In genomic region chr13:112702983-112703379, GRCh38 we compare ENCODE assay signal across 16 cellular contexts. TPM values are rescaled to one million over a fixed set of nuclear protein-coding genes. Genes with fewer than 3 reads are reported as not detected.
DNase-seq lines count a peak whose midpoint lies in the region; ATAC-seq and TF ChIP-seq lines count a peak whose summit lies in the region.
"Had no signal": no experiment of that assay in that cellular context is flagged by ENCODE, and none has a peak within 500 bp of the region (broad histone marks: within the 10 kb centered on the region; RNA-seq: fewer than 3 reads in every experiment).

No MANE protein-coding gene starts in this region.

- H3K4me1 ChIP-seq in iPS-20b (ENCODE audit: insufficient read depth, low read length) (peaks cover 31% of the 10 kb centered on the region), testis (peaks cover 35% of the 10 kb centered on the region)
- H3K4me1 ChIP-seq: prostate gland had no signal

- no peak overlapping the region for H3K27ac ChIP-seq in iPS-20b (ENCODE audit: low read length)
- peak overlapping the region; percentile 56 to 68 for H3K27ac ChIP-seq in testis
- H3K27ac ChIP-seq: KMS-11, prostate gland had no signal

- TF ChIP-seq POLR2A in testis (IDR thresholded peaks at IDR 0.05), result no peak

- WGBS in testis, 2 donors, result 69 to 84% methylated on average over 6 of the region's 6 CpGs

- no peak for TF ChIP-seq CTCF in testis (IDR thresholded peaks at IDR 0.05)

- H3K27me3 ChIP-seq in iPS-20b (ENCODE audit: insufficient read depth, low read length), result no peaks in the 10 kb centered on the region
- H3K27me3 ChIP-seq in testis, result no peaks in the 10 kb centered on the region

- intact Hi-C loops in testis (cut with DNase I; ENCODE audit: low total_unique reads), result no loop called here

- peak; percentile 81 for DNase-seq in SIG-M5 treated with dmso at 0.1 percent for 504 hours (lab: John Stamatoyannopoulos, UW; ENCODE audit: unreplicated experiment)
- DNase-seq in SIG-M5 (lab: John Stamatoyannopoulos, UW), result no peak
- DNase-seq in OCI-M1 (lab: John Stamatoyannopoulos, UW), result peak; percentile 69
- no peak for DNase-seq in testis
- no peak for DNase-seq in islet precursor cell
- no peak for DNase-seq in DMS153 (lab: John Stamatoyannopoulos, UW)
- DNase-seq: activated CD4-positive, CD25-positive, alpha-beta regulatory T cell treated with anti-CD3 and anti-CD28 coated beads, Interleukin-2, amount 50 U/mL, for 72 hours; activated gamma-delta T cell; anterior cingulate cortex; CD4-positive, CD25-positive, alpha-beta regulatory T cell; NCI-H526; stimulated activated naive CD4-positive, alpha-beta T cell had no signal

- peak overlapping the region; percentile 20; the same call in 1 of the 2 replicates for H3K9ac ChIP-seq in iPS-20b (ENCODE audit: low read depth, low read length)
- H3K9ac ChIP-seq: KMS-11 had no signal

- no peak overlapping the region for H3K4me3 ChIP-seq in iPS-20b (ENCODE audit: low read length)
- H3K4me3 ChIP-seq in testis, result no peak overlapping the region
- H3K4me3 ChIP-seq: prostate gland had no signal

- H3K9me3 ChIP-seq in iPS-20b (ENCODE audit: insufficient read depth, low read depth, low read length), result no peaks in the 10 kb centered on the region
- H3K9me3 ChIP-seq in testis, result no peaks in the 10 kb centered on the region
- H3K9me3 ChIP-seq: prostate gland had no signal

- no peak for ATAC-seq in GM18870 (IDR thresholded peaks at IDR 0.05; ENCODE audit: unreplicated experiment)

- H3K36me3 ChIP-seq in iPS-20b (ENCODE audit: insufficient read depth, low read depth, low read length) (no peaks in the 10 kb centered on the region), testis (ENCODE audit: low read depth, missing control alignments) (no peaks in the 10 kb centered on the region)
- H3K36me3 ChIP-seq: prostate gland had no signal

RNA-seq across cellular contexts. Expression of gene ATP11A, which starts 13.1 kb away (rescaled TPM):
- 100 to 1,000 TPM; 112 to 122 TPM for total RNA-seq in testis
- polyA plus RNA-seq in testis (ENCODE audit: insufficient read depth, low read depth, low replicate concordance), result 34.4 TPM

Comparison
In these comparisons a context has a peak if more than half of its experiments do, and no peak if none do; other contexts are left out.
1. DNase-seq: peak in SIG-M5 treated with dmso at 0.1 percent for 504 hours (single experiment) and OCI-M1 (single experiment); none in SIG-M5 (single experiment), testis (single experiment), islet precursor cell (single experiment) and DMS153 (single experiment).